6 cellular contexts compared by ENCODE assay signal in genomic region chr1:109499661-109500536, GRCh38. TPM values are rescaled to one million over a fixed set of nuclear protein-coding genes. Genes with fewer than 3 reads are reported as not detected.
A peak's percentile ranks its signal among the peaks of the same experiment; 100 is the strongest.
DNase-seq lines count a peak whose midpoint lies in the region; FAIRE-seq and TF ChIP-seq lines count a peak whose summit lies in the region.

No MANE protein-coding gene starts in this region.

- no peaks in the 10 kb centered on the region for H3K9me2 ChIP-seq in Karpas-422 (replicated peaks; ENCODE audit: insufficient read depth, low read length)

- H3K9me1 ChIP-seq in keratinocyte (ENCODE audit: control insufficient read depth, extremely low read depth, insufficient read depth, low read length): no peaks in the 10 kb centered on the region

- whole genome bisulfite sequencing in ovary, 3 donors: 39 to 49% (median 47%) methylated on average over 4 of the region's 4 CpGs

- FAIRE-seq in keratinocyte (lab: Jason Lieb, UNC) (peak; percentile 39), GM19239 (lab: Jason Lieb, UNC) (no peak)

- H3K9ac ChIP-seq in BLaER1: 0 out of 2 replicates have a peak overlapping the region, but pooled peaks have one; percentile 19
- no peak overlapping the region for H3K9ac ChIP-seq in Karpas-422 (ENCODE audit: low read length)
- no peak overlapping the region for H3K9ac ChIP-seq in keratinocyte (ENCODE audit: control insufficient read depth, extremely low read depth, insufficient read depth, low read length)

- peaks cover 12% of the 10 kb centered on the region for H3K79me2 ChIP-seq in Karpas-422 (ENCODE audit: low read length)
- H3K79me2 ChIP-seq in keratinocyte (ENCODE audit: control insufficient read depth, insufficient read depth, low read length): peaks cover 7% of the 10 kb centered on the region

- peak; percentile 87 for DNase-seq in Karpas-422
- DNase-seq in activated T-cell treated with anti-CD3 and anti-CD28 coated beads for 48 hours (ENCODE audit: low read depth): peak; percentile 51
- DNase-seq in keratinocyte (ENCODE audit: low read depth, low spot score): peak; percentile 55
- no peak for DNase-seq in ovary
- DNase-seq in GM19239 (ENCODE audit: insufficient read length, low spot score): no peak

- H2AFZ ChIP-seq in Karpas-422 (ENCODE audit: low read length) (no peak overlapping the region), keratinocyte (ENCODE audit: control insufficient read depth, low read length) (peak overlapping the region; percentile 40)

- H3K36me3 ChIP-seq in BLaER1 (peaks cover 51% of the 10 kb centered on the region), Karpas-422 (ENCODE audit: insufficient read depth, low read length) (peaks cover 15% of the 10 kb centered on the region; the same call in 1 of the 2 replicates), keratinocyte (ENCODE audit: control insufficient read depth in 2 of 2, extremely low read depth in 1 of 2, insufficient read depth in 2 of 2, low read length in 2 of 2) (peaks cover 8 to 12% of the 10 kb centered on the region in 2 experiments), ovary (no peaks in the 10 kb centered on the region)

- H4K20me1 ChIP-seq in BLaER1 (peaks cover 39% of the 10 kb centered on the region), Karpas-422 (ENCODE audit: insufficient read depth, low read depth, low read length) (peaks cover 13% of the 10 kb centered on the region; the same call in 1 of the 2 replicates), keratinocyte (ENCODE audit: control insufficient read depth, extremely low read depth, insufficient read depth, low read length) (no peaks in the 10 kb centered on the region)

- no peak for TF ChIP-seq POLR2A in ovary (IDR thresholded peaks at IDR 0.05)

- intact Hi-C loops in ovary (cut with DNase I): no loop called here

- H3K27me3 ChIP-seq in BLaER1: no peaks in the 10 kb centered on the region
- no peaks in the 10 kb centered on the region for H3K27me3 ChIP-seq in Karpas-422 (ENCODE audit: low read length)
- H3K27me3 ChIP-seq in keratinocyte (ENCODE audit: control insufficient read depth, extremely low read depth, insufficient read depth, low read length): no peaks in the 10 kb centered on the region
- H3K27me3 ChIP-seq in ovary: no peaks in the 10 kb centered on the region

- TF ChIP-seq CTCF in keratinocyte (optimal IDR thresholded peaks at IDR 0.05 in 1 of 3, IDR thresholded peaks at IDR 0.05 in 1 of 3, conservative IDR thresholded peaks at IDR 0.05 in 1 of 3; ENCODE audit: extremely low read depth in 1 of 3, insufficient read depth in 2 of 3, low read length in 3 of 3) (peak; percentile 73 to 84 (median 79)), ovary (IDR thresholded peaks at IDR 0.05) (no peak)

- dilution Hi-C loops in keratinocyte (cut with MboI; ENCODE audit: extremely low pct_ligation_motif_present, low sequenced_read_pairs): no loop called here

- no peak for TF ChIP-seq EP300 in ovary (IDR thresholded peaks at IDR 0.05)

- H3K4me3 ChIP-seq in BLaER1: no peak overlapping the region
- H3K4me3 ChIP-seq in Karpas-422 (ENCODE audit: low read length): no peak overlapping the region
- H3K4me3 ChIP-seq in keratinocyte (ENCODE audit: control insufficient read depth in 2 of 3, extremely low read depth in 1 of 3, insufficient read depth in 2 of 3, low read depth in 1 of 3, low read length in 3 of 3): no peak overlapping the region
- H3K4me3 ChIP-seq in ovary: no peak overlapping the region

- H3K27ac ChIP-seq in BLaER1 (peak overlapping the region; percentile 53), Karpas-422 (ENCODE audit: low read length) (no peak overlapping the region), keratinocyte (ENCODE audit: control insufficient read depth, insufficient read depth, low read length) (peak overlapping the region; percentile 27), ovary (peak overlapping the region in 1 of 2 donors; percentile 60)

- H3K9me3 ChIP-seq in BLaER1 (no peaks in the 10 kb centered on the region), Karpas-422 (ENCODE audit: low read length) (no peaks in the 10 kb centered on the region), keratinocyte (ENCODE audit: control insufficient read depth, low read depth, low read length) (no peaks in the 10 kb centered on the region), ovary (no peaks in the 10 kb centered on the region)

- H3K4me1 ChIP-seq in BLaER1: peaks cover 91% of the 10 kb centered on the region
- H3K4me1 ChIP-seq in Karpas-422 (ENCODE audit: low read length): peaks cover 27% of the 10 kb centered on the region
- H3K4me1 ChIP-seq in keratinocyte (ENCODE audit: control insufficient read depth, extremely low read depth, insufficient read depth, low read length): peaks cover 16% of the 10 kb centered on the region
- peaks cover 19% of the 10 kb centered on the region for H3K4me1 ChIP-seq in ovary (ENCODE audit: insufficient read depth)

- H3K4me2 ChIP-seq in BLaER1 (peak overlapping the region; percentile 86), Karpas-422 (ENCODE audit: low read depth, low read length, poor library complexity, severe bottlenecking) (no peak overlapping the region), keratinocyte (ENCODE audit: control insufficient read depth, extremely low read depth, insufficient read depth, low read depth, low read length) (peak overlapping the region; percentile 63)

RNA-seq across cellular contexts. Expression of gene CYB561D1, which starts 6.0 kb away (rescaled TPM):
- total RNA-seq in Karpas-422 (2014; rRNA removed; shearing (Covaris generic); ENCODE audit: low replicate concordance): 6.2 and 7.1 TPM in 2 replicates
- 4.9 to 7.6 TPM (median 5.0 TPM) in 3 replicates for polyA plus RNA-seq in keratinocyte
- polyA plus RNA-seq in keratinocyte (2011; ENCODE audit: low read depth): 4.6 TPM
- 3.8 and 4.0 TPM in 2 replicates for polyA plus RNA-seq in keratinocyte (2011; cell fraction: cytosol; rRNA removed)
- polyA plus RNA-seq in keratinocyte (2011; cell fraction: nucleus; rRNA removed): 9.9 and 10.3 TPM in 2 replicates
- 6.0 and 8.9 TPM in 2 replicates for polyA plus RNA-seq in keratinocyte (2012; ENCODE audit: low replicate concordance)
- 9.5 to 12.7 TPM (median 9.6 TPM) in 3 replicates for polyA minus RNA-seq in keratinocyte
- 5.0 TPM for polyA minus RNA-seq in keratinocyte (2011; cell fraction: cytosol; rRNA and poly(A)+ RNA removed)
- polyA minus RNA-seq in keratinocyte (2011; cell fraction: nucleus; rRNA and poly(A)+ RNA removed): 6.4 and 9.5 TPM in 2 replicates
- total RNA-seq in ovary: 10 to 100 TPM in 2 of 7 donors, 1 to 10 TPM in 5; 3.8 to 11.7 (median 9.3) TPM
- 10 to 100 TPM in 1 of 2 donors, 1 to 10 TPM in 1; 4.8 to 10.3 TPM for polyA plus RNA-seq in ovary

RNA-seq across cellular contexts. Expression of gene AMIGO1, which starts 9.6 kb away (rescaled TPM):
- total RNA-seq in Karpas-422 (2014; rRNA removed; shearing (Covaris generic); ENCODE audit: low replicate concordance): 0.37 and 1.1 TPM in 2 replicates
- polyA plus RNA-seq in keratinocyte (0.20 to 0.26 TPM (median 0.24 TPM) in 3 replicates), ovary (10 to 100 TPM in 1 of 2 donors, 1 to 10 TPM in 1; 6.3 to 18.0 TPM)
- polyA plus RNA-seq in keratinocyte (2011; ENCODE audit: low read depth): not detected
- 0.21 and 0.23 TPM in 2 replicates for polyA plus RNA-seq in keratinocyte (2011; cell fraction: cytosol; rRNA removed)
- 0.37 and 0.60 TPM in 2 replicates for polyA plus RNA-seq in keratinocyte (2011; cell fraction: nucleus; rRNA removed)
- 0.21 and 0.52 TPM in 2 replicates for polyA plus RNA-seq in keratinocyte (2012; ENCODE audit: low replicate concordance)
- polyA minus RNA-seq in keratinocyte: 0.33 to 1.3 TPM (median 0.45 TPM) in 3 replicates
- polyA minus RNA-seq in keratinocyte (2011; cell fraction: cytosol; rRNA and poly(A)+ RNA removed): not detected
- 0.21 and 0.39 TPM in 2 replicates for polyA minus RNA-seq in keratinocyte (2011; cell fraction: nucleus; rRNA and poly(A)+ RNA removed)
- 10 to 100 TPM in 5 of 7 donors, 1 to 10 TPM in 2; 7.4 to 16.1 (median 10.8) TPM for total RNA-seq in ovary

RNA-seq across cellular contexts. Expression of gene ATXN7L2, which starts 16.2 kb away (rescaled TPM):
- 3.5 and 5.7 TPM in 2 replicates for total RNA-seq in Karpas-422 (2014; rRNA removed; shearing (Covaris generic); ENCODE audit: low replicate concordance)
- polyA plus RNA-seq in keratinocyte (1.2 to 2.0 TPM (median 1.5 TPM) in 3 replicates), ovary (1 to 10 TPM in 1 of 2 donors, under 1 TPM in 1; 0.98 to 6.5 TPM)
- 1.2 TPM for polyA plus RNA-seq in keratinocyte (2011; ENCODE audit: low read depth)
- polyA plus RNA-seq in keratinocyte (2011; cell fraction: cytosol; rRNA removed): 0.51 and 1.2 TPM in 2 replicates
- 3.9 and 5.1 TPM in 2 replicates for polyA plus RNA-seq in keratinocyte (2011; cell fraction: nucleus; rRNA removed)
- polyA plus RNA-seq in keratinocyte (2012; ENCODE audit: low replicate concordance): 1.9 and 2.4 TPM in 2 replicates
- 0.59 to 1.8 TPM (median 0.93 TPM) in 3 replicates for polyA minus RNA-seq in keratinocyte
- 2.3 TPM for polyA minus RNA-seq in keratinocyte (2011; cell fraction: cytosol; rRNA and poly(A)+ RNA removed)
- polyA minus RNA-seq in keratinocyte (2011; cell fraction: nucleus; rRNA and poly(A)+ RNA removed): 1.0 and 1.8 TPM in 2 replicates
- 1 to 10 TPM; 3.6 to 8.8 (median 6.7) TPM for total RNA-seq in ovary

RNA-seq across cellular contexts. Expression of gene SYPL2, which starts 33.6 kb away (rescaled TPM):
- not detected in 2 replicates for total RNA-seq in Karpas-422 (2014; rRNA removed; shearing (Covaris generic); ENCODE audit: low replicate concordance)
- polyA plus RNA-seq in keratinocyte (not detected in 3 replicates), ovary (1 to 10 TPM in 1 of 2 donors, under 1 TPM in 1; 0.81 to 5.1 TPM)
- not detected for polyA plus RNA-seq in keratinocyte (2011; ENCODE audit: low read depth)
- not detected in 2 replicates for polyA plus RNA-seq in keratinocyte (2011; cell fraction: cytosol; rRNA removed)
- polyA plus RNA-seq in keratinocyte (2011; cell fraction: nucleus; rRNA removed): not detected in 2 replicates
- polyA plus RNA-seq in keratinocyte (2012; ENCODE audit: low replicate concordance): not detected in 2 replicates
- polyA minus RNA-seq in keratinocyte: not detected in 3 replicates
- not detected for polyA minus RNA-seq in keratinocyte (2011; cell fraction: cytosol; rRNA and poly(A)+ RNA removed)
- polyA minus RNA-seq in keratinocyte (2011; cell fraction: nucleus; rRNA and poly(A)+ RNA removed): not detected in 2 replicates
- 1 to 10 TPM in 6 of 7 donors, under 1 TPM in 1; 0.31 to 4.4 (median 2.4) TPM for total RNA-seq in ovary

RNA-seq across cellular contexts. Expression of gene GPR61, which starts 39.8 kb away (rescaled TPM):
- not detected in 2 replicates for total RNA-seq in Karpas-422 (2014; rRNA removed; shearing (Covaris generic); ENCODE audit: low replicate concordance)
- polyA plus RNA-seq in keratinocyte (0.12 to 0.17 TPM in 2 of 3 replicates, not detected in the other), ovary (under 1 TPM in 1 of 2 donors, not detected in 1; 0.25 TPM)
- not detected for polyA plus RNA-seq in keratinocyte (2011; ENCODE audit: low read depth)
- polyA plus RNA-seq in keratinocyte (2011; cell fraction: cytosol; rRNA removed): not detected in 2 replicates
- 0.33 TPM in 1 of 2 replicates, not detected in the other for polyA plus RNA-seq in keratinocyte (2011; cell fraction: nucleus; rRNA removed)
- polyA plus RNA-seq in keratinocyte (2012; ENCODE audit: low replicate concordance): 0.59 TPM in 1 of 2 replicates, not detected in the other
- polyA minus RNA-seq in keratinocyte: 0.03 TPM in 1 of 3 replicates, not detected in the others
- polyA minus RNA-seq in keratinocyte (2011; cell fraction: cytosol; rRNA and poly(A)+ RNA removed): not detected
- polyA minus RNA-seq in keratinocyte (2011; cell fraction: nucleus; rRNA and poly(A)+ RNA removed): not detected in 2 replicates
- not detected for total RNA-seq in ovary

Comparison
In these comparisons a context has a peak if more than half of its experiments do, and no peak if none do; other contexts are left out.
1. DNase-seq: peak in Karpas-422 (single experiment), activated T-cell treated with anti-CD3 and anti-CD28 coated beads for 48 hours (single experiment) and keratinocyte (single experiment); none in ovary (0 of 5) and GM19239 (single experiment).
2. CTCF ChIP-seq: peak in keratinocyte (3 of 3); none in ovary (0 of 3).